Comparison of ENCODE assay signal across 9 cellular contexts in the genomic region with DNA sequence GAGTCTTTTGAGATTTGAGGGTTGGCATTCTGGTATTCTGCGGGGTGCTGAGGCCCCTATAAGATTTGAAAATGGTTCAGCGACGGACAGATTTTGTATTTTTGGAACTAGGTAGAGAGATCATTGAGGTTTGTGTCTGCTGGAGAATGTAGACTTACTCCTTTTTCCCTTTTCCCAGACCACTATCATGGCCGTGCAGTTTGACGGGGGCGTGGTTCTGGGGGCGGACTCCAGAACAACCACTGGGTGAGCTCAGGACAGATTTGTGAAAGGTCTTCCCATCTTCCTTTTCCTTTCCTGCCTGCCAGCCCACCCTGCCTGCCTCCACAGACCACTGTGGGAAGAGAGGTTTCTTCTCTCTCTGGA. TPM values are rescaled to one million over a fixed set of nuclear protein-coding genes. Genes with fewer than 3 reads are reported as not detected.
DNase-seq lines count a peak whose midpoint lies in the region; ATAC-seq and TF ChIP-seq lines count a peak whose summit lies in the region.
"Had no signal": no experiment of that assay in that cellular context is flagged by ENCODE, and none has a peak within 500 bp of the region (broad histone marks: within the 10 kb centered on the region; RNA-seq: fewer than 3 reads in every experiment).

No MANE protein-coding gene starts in this region.

- H3K27me3 ChIP-seq in BLaER1 (no peaks in the 10 kb centered on the region), HAP-1 (ENCODE audit: low read depth) (no peaks in the 10 kb centered on the region), endodermal cell (ENCODE audit: control insufficient read depth, insufficient read depth, low read length, poor library complexity, severe bottlenecking) (peaks cover 15% of the 10 kb centered on the region), muscle layer of duodenum (ENCODE audit: low read depth, low read length) (no peaks in the 10 kb centered on the region)

- peak overlapping the region; percentile 100 for H3K4me3 Mint-ChIP-seq in T-helper 2 cell treated with Interferon-gamma antibody and Interleukin-4, amounts not matched to agents 5 μg/mL and 100 μg/mL, for 36 hours
- H3K4me3 Mint-ChIP-seq in endodermal cell: peak overlapping the region; percentile 99

- peak overlapping the region; percentile 86 for H3K4me2 ChIP-seq in BLaER1

- H3K27me3 Mint-ChIP-seq in T-helper 2 cell treated with Interferon-gamma antibody and Interleukin-4, amounts not matched to agents 5 μg/mL and 100 μg/mL, for 36 hours (ENCODE audit: low read depth): no peaks in the 10 kb centered on the region
- peaks cover 21% of the 10 kb centered on the region for H3K27me3 Mint-ChIP-seq in endodermal cell (ENCODE audit: insufficient read depth)

- H3K27ac ChIP-seq in BLaER1: peak overlapping the region; percentile 87
- H3K27ac ChIP-seq in endodermal cell (ENCODE audit: low read depth, low read length): peak overlapping the region; percentile 49
- peak overlapping the region; percentile 91 for H3K27ac ChIP-seq in muscle layer of duodenum (ENCODE audit: low read length)

- in situ Hi-C loops in HAP-1 (cut with MboI; ENCODE audit: low sequenced_read_pairs) (no loop called here), GM13977 (cut with MboI; ENCODE audit: low pct_unique_long_range_greater_than_20kb, low sequenced_read_pairs, unreplicated experiment) (no loop called here)

- H3K9ac ChIP-seq in BLaER1: peak overlapping the region; percentile 94
- peak overlapping the region; percentile 86 for H3K9ac ChIP-seq in endodermal cell (ENCODE audit: extremely low read depth, low read length, poor library complexity, severe bottlenecking)

- H3K4me1 ChIP-seq in BLaER1: peaks cover 18% of the 10 kb centered on the region
- peaks cover 6% of the 10 kb centered on the region for H3K4me1 ChIP-seq in HAP-1
- no peaks in the 10 kb centered on the region for H3K4me1 ChIP-seq in endodermal cell (ENCODE audit: control insufficient read depth, insufficient read depth, low read length)
- peaks cover 0 to 16% of the 10 kb centered on the region in 2 donors for H3K4me1 ChIP-seq in muscle layer of duodenum (ENCODE audit: control insufficient read depth in 1 of 2, insufficient read depth in 2 of 2, low read length in 2 of 2)

- TF ChIP-seq CTCF in endodermal cell (conservative IDR thresholded peaks at IDR 0.05): no peak
- TF ChIP-seq CTCF in GM13977 (IDR thresholded peaks at IDR 0.05; ENCODE audit: extremely low read depth, insufficient read depth, missing control alignments): no peak

- H3K9me3 ChIP-seq in BLaER1 (no peaks in the 10 kb centered on the region), HAP-1 (no peaks in the 10 kb centered on the region), endodermal cell (ENCODE audit: control insufficient read depth, low read length) (peaks cover 5% of the 10 kb centered on the region), muscle layer of duodenum (ENCODE audit: control insufficient read depth in 1 of 2, low read length in 2 of 2) (no peaks in the 10 kb centered on the region)

- no peaks in the 10 kb centered on the region for H3K9me3 Mint-ChIP-seq in T-helper 2 cell treated with Interferon-gamma antibody and Interleukin-4, amounts not matched to agents 5 μg/mL and 100 μg/mL, for 36 hours
- H3K9me3 Mint-ChIP-seq in endodermal cell: peaks cover 2% of the 10 kb centered on the region

- peaks cover 11% of the 10 kb centered on the region for H3K4me1 Mint-ChIP-seq in T-helper 2 cell treated with Interferon-gamma antibody and Interleukin-4, amounts not matched to agents 5 μg/mL and 100 μg/mL, for 36 hours (ENCODE audit: low read depth)
- peaks cover 2% of the 10 kb centered on the region for H3K4me1 Mint-ChIP-seq in endodermal cell

- peak overlapping the region; percentile 95 for H3K27ac Mint-ChIP-seq in T-helper 2 cell treated with Interferon-gamma antibody and Interleukin-4, amounts not matched to agents 5 μg/mL and 100 μg/mL, for 36 hours
- peak overlapping the region; percentile 98 for H3K27ac Mint-ChIP-seq in endodermal cell

- ATAC-seq in GM18502 (IDR thresholded peaks at IDR 0.05; ENCODE audit: poor library complexity, unreplicated experiment): no peak

- H3K36me3 Mint-ChIP-seq in T-helper 2 cell treated with Interferon-gamma antibody and Interleukin-4, amounts not matched to agents 5 μg/mL and 100 μg/mL, for 36 hours (ENCODE audit: low read depth): peaks cover 18% of the 10 kb centered on the region
- H3K36me3 Mint-ChIP-seq in endodermal cell (ENCODE audit: low read depth): peaks cover 22% of the 10 kb centered on the region

- peaks cover 29% of the 10 kb centered on the region for H3K36me3 ChIP-seq in BLaER1
- H3K36me3 ChIP-seq in HAP-1 (replicated peaks): peaks cover 22% of the 10 kb centered on the region
- peaks cover 20% of the 10 kb centered on the region for H3K36me3 ChIP-seq in endodermal cell (ENCODE audit: control insufficient read depth, insufficient read depth, low read length)
- peaks cover 11 to 23% of the 10 kb centered on the region in 2 donors for H3K36me3 ChIP-seq in muscle layer of duodenum (ENCODE audit: control insufficient read depth in 1 of 2, insufficient read depth in 2 of 2, low read length in 2 of 2)

- H4K20me1 ChIP-seq in BLaER1: no peaks in the 10 kb centered on the region

- peak overlapping the region; percentile 97 for H3K4me3 ChIP-seq in BLaER1
- H3K4me3 ChIP-seq in HAP-1: peak overlapping the region; percentile 96
- peak overlapping the region; percentile 98 for H3K4me3 ChIP-seq in endodermal cell (ENCODE audit: low read length)
- peak overlapping the region; percentile 98 to 100 for H3K4me3 ChIP-seq in muscle layer of duodenum (ENCODE audit: low read depth in 1 of 2, low read length in 2 of 2)

- 0 to 7% methylated on average over 3 to 7 of the region's 7 CpGs for WGBS in endodermal cell (ENCODE audit: insufficient coverage in 1 of 2, insufficient read length in 1 of 2), 2 experiments

- DNase-seq in HAP-1 (ENCODE audit: low spot score in 2 of 2) (peak; percentile 45 to 75), endodermal cell (peak; percentile 91), GM13977 (ENCODE audit: low spot score) (no peak), globus pallidus (ENCODE audit: low spot score) (no peak)
- DNase-seq in T-helper 2 cell treated with Interferon-gamma antibody and Interleukin-4, amounts not matched to agents 5 μg/mL and 100 μg/mL, for 36 hours (ENCODE audit: low spot score): no peak

RNA-seq across cellular contexts. Expression of a gene that starts 0.6 kb away (rescaled TPM):
- 100 to 1,000 TPM; 211 to 216 TPM for total RNA-seq in endodermal cell
- 224 TPM for polyA plus RNA-seq in endodermal cell (2013, experiment 1 of 2)
- 208 TPM for polyA plus RNA-seq in endodermal cell (2013, experiment 2 of 2)

RNA-seq across cellular contexts. Expression of a gene that starts 7.8 kb away (rescaled TPM):
- total RNA-seq in endodermal cell: 1 to 10 TPM in 1 of 2 donors, under 1 TPM in 1; 0.88 to 1.6 TPM
- polyA plus RNA-seq in endodermal cell (2013, experiment 1 of 2): not detected
- not detected for polyA plus RNA-seq in endodermal cell (2013, experiment 2 of 2)
- total RNA-seq: NCI-H460 had no signal

RNA-seq across cellular contexts. Expression of a gene that starts 10.4 kb away (rescaled TPM):
- total RNA-seq in endodermal cell: 1 to 10 TPM in 1 of 2 donors, under 1 TPM in 1; 0.75 to 1.0 TPM
- not detected for polyA plus RNA-seq in endodermal cell (2013, experiment 1 of 2)
- polyA plus RNA-seq in endodermal cell (2013, experiment 2 of 2): 0.99 TPM
- total RNA-seq: NCI-H460 had no signal

RNA-seq across cellular contexts. Expression of a gene that starts 10.4 kb away (rescaled TPM):
- 10 to 100 TPM; 72.7 to 75.2 TPM for total RNA-seq in endodermal cell
- polyA plus RNA-seq in endodermal cell (2013, experiment 1 of 2): 32.9 TPM
- 35.4 TPM for polyA plus RNA-seq in endodermal cell (2013, experiment 2 of 2)

Comparison
In these comparisons a context has a peak if more than half of its experiments do, and no peak if none do; other contexts are left out.
1. DNase-seq: peak in HAP-1 (2 of 2) and endodermal cell (single experiment); none in T-helper 2 cell treated with Interferon-gamma antibody and Interleukin-4, amounts not matched to agents 5 μg/mL and 100 μg/mL, for 36 hours (single experiment), GM13977 (single experiment) and globus pallidus (single experiment).
2. Peak in every context shown above with its lines, with median percentiles within 50 percentile points of each other: H3K27ac ChIP-seq and H3K4me3 ChIP-seq.